ENCODE assay signal across 16 cellular contexts in genomic region chr13:62887046-62887445, GRCh38.
A peak's percentile ranks its signal among the peaks of the same experiment; 100 is the strongest.
DNase-seq lines count a peak whose midpoint lies in the region; ATAC-seq and TF ChIP-seq lines count a peak whose summit lies in the region.
"Had no signal": no experiment of that assay in that cellular context is flagged by ENCODE, and none has a peak within 500 bp of the region (broad histone marks: within the 10 kb centered on the region; RNA-seq: fewer than 3 reads in every experiment).

No MANE protein-coding gene starts in this region.

- ATAC-seq in right cardiac atrium = no peak
- ATAC-seq in Right ventricle myocardium superior (ENCODE audit: poor library complexity) = no peak
- ATAC-seq in gastroesophageal sphincter = peak; percentile 22
- ATAC-seq: HCT116 had no signal

- DNase-seq in right cardiac atrium (peak in 2 of 3 donors; percentile 19 to 22), Right ventricle myocardium superior (no peak), posterior vena cava (ENCODE audit: low spot score) (peak; percentile 64), NCI-H226 (no peak), colonic mucosa (no peak), SK-N-SH (no peak)
- DNase-seq: C1 segment of cervical spinal cord, Calu3, COR-L47, DMS53, DMS79 treated with DMSO at 0.1 percent for 48 hours, GF-D8, GM23248, H9 had no signal

- WGBS in right cardiac atrium = 90% methylated on average over 8 of the region's 8 CpGs
- 93 to 97% methylated on average over 2 to 5 of the region's 8 CpGs for WGBS in gastroesophageal sphincter (ENCODE audit: low coverage in 1 of 2), 2 donors
- WGBS in SK-N-SH (ENCODE audit: low lambda C conversion rate) = 62% methylated on average over 8 of the region's 8 CpGs

- no peaks in the 10 kb centered on the region for H3F3A ChIP-seq in SK-N-SH (replicated peaks; ENCODE audit: insufficient read depth)

- intact Hi-C loops in right cardiac atrium (cut with DNase I) (no loop called here), Right ventricle myocardium superior (cut with DNase I) (no loop called here), posterior vena cava (cut with DNase I) (no loop called here), colonic mucosa (cut with DNase I) (no loop called here)

- TF ChIP-seq POLR2A in gastroesophageal sphincter (IDR thresholded peaks at IDR 0.05) = no peak

- H3K27me3 ChIP-seq in right cardiac atrium (ENCODE audit: control insufficient read depth, insufficient read depth) = no peaks in the 10 kb centered on the region
- H3K27me3 ChIP-seq in gastroesophageal sphincter = no peaks in the 10 kb centered on the region
- H3K27me3 ChIP-seq in colonic mucosa = no peaks in the 10 kb centered on the region
- no peaks in the 10 kb centered on the region for H3K27me3 ChIP-seq in SK-N-SH (ENCODE audit: insufficient read depth)

- TF ChIP-seq RAD21 in SK-N-SH (IDR thresholded peaks at IDR 0.05; ENCODE audit: low read length) = no peak

- POLR2A ChIA-PET in SK-N-SH (lab: Yijun Ruan, JAX) = no interaction called here

- H3K9me3 ChIP-seq in right cardiac atrium (ENCODE audit: control insufficient read depth, low read length) (no peaks in the 10 kb centered on the region), gastroesophageal sphincter (no peaks in the 10 kb centered on the region), colonic mucosa (no peaks in the 10 kb centered on the region), SK-N-SH (no peaks in the 10 kb centered on the region)

- no peaks in the 10 kb centered on the region for H4K20me1 ChIP-seq in SK-N-SH (ENCODE audit: insufficient read depth)

- H3K79me2 ChIP-seq in SK-N-SH (ENCODE audit: insufficient read depth) = no peaks in the 10 kb centered on the region

- TF ChIP-seq EP300 in gastroesophageal sphincter (IDR thresholded peaks at IDR 0.05) (no peak), SK-N-SH (IDR thresholded peaks at IDR 0.05; ENCODE audit: borderline replicate concordance in 1 of 2, low read depth in 1 of 2, low read length in 1 of 2) (no peak)

- H3K4me3 ChIP-seq in right cardiac atrium (ENCODE audit: low read length) (no peak overlapping the region), gastroesophageal sphincter (no peak overlapping the region), colonic mucosa (no peak overlapping the region), SK-N-SH (ENCODE audit: low read depth in 2 of 2, low read length in 1 of 2) (no peak overlapping the region)
- H3K4me3 ChIP-seq: GM23248 had no signal

- H3K4me1 ChIP-seq in right cardiac atrium (ENCODE audit: control insufficient read depth, insufficient read depth, low read length) (no peaks in the 10 kb centered on the region), gastroesophageal sphincter (no peaks in the 10 kb centered on the region), colonic mucosa (no peaks in the 10 kb centered on the region), SK-N-SH (ENCODE audit: control insufficient read depth in 1 of 2, insufficient read depth in 2 of 2, low read depth in 1 of 2, low read length in 1 of 2) (no peaks in the 10 kb centered on the region)

- TF ChIP-seq CTCF in gastroesophageal sphincter (IDR thresholded peaks at IDR 0.05) = no peak
- no peak for TF ChIP-seq CTCF in colonic mucosa (IDR thresholded peaks at IDR 0.05)
- no peak for TF ChIP-seq CTCF in SK-N-SH (IDR thresholded peaks at IDR 0.05)

- H2AFZ ChIP-seq in SK-N-SH (ENCODE audit: low read depth) = no peak overlapping the region
- H2AFZ ChIP-seq: GM23248 had no signal

- no peaks in the 10 kb centered on the region for H3K9me2 ChIP-seq in SK-N-SH

- H3K4me2 ChIP-seq in SK-N-SH = no peak overlapping the region

- CTCF ChIA-PET in SK-N-SH (lab: Yijun Ruan, JAX) = no interaction called here

- H3K9ac ChIP-seq in colonic mucosa (ENCODE audit: low read depth in 2 of 2, low read length in 2 of 2) = no peak overlapping the region
- H3K9ac ChIP-seq in SK-N-SH = no peak overlapping the region
- H3K9ac ChIP-seq: GM23248 had no signal

- no peaks in the 10 kb centered on the region for H3K36me3 ChIP-seq in gastroesophageal sphincter
- H3K36me3 ChIP-seq in colonic mucosa = no peaks in the 10 kb centered on the region
- no peaks in the 10 kb centered on the region for H3K36me3 ChIP-seq in SK-N-SH (replicated peaks in 1 of 2; ENCODE audit: control insufficient read depth in 1 of 2, insufficient read depth in 2 of 2, low read length in 1 of 2)

- H3K27ac ChIP-seq in right cardiac atrium (ENCODE audit: low read length) (no peak overlapping the region), gastroesophageal sphincter (no peak overlapping the region), colonic mucosa (no peak overlapping the region), SK-N-SH (ENCODE audit: low read depth in 2 of 2, low read length in 1 of 2) (no peak overlapping the region)
- H3K27ac ChIP-seq: GM23248 had no signal

TF ChIP-seq in SK-N-SH, 30 proteins besides CTCF, POLR2A, EP300 and RAD21:
- TF ChIP-seq RFX5 (IDR thresholded peaks at IDR 0.05; ENCODE audit: low read length) (no peak), RCOR1 (IDR thresholded peaks at IDR 0.05; ENCODE audit: low read length) (no peak), TAF1 (IDR thresholded peaks at IDR 0.05; ENCODE audit: borderline replicate concordance, low read depth, low read length) (no peak), SMC3 (IDR thresholded peaks at IDR 0.05; ENCODE audit: low read depth, low read length) (no peak), IRF3 (IDR thresholded peaks at IDR 0.05; ENCODE audit: low read depth, low read length) (no peak), ELF1 (IDR thresholded peaks at IDR 0.05) (no peak), RXRA (IDR thresholded peaks at IDR 0.05; ENCODE audit: borderline replicate concordance, low read depth) (no peak), FOSL2 (IDR thresholded peaks at IDR 0.05; ENCODE audit: borderline replicate concordance, low read depth) (no peak), MXI1 (IDR thresholded peaks at IDR 0.05; ENCODE audit: low read depth, low read length) (no peak), JUND (IDR thresholded peaks at IDR 0.05) (no peak), EZH2phosphoT487 (IDR thresholded peaks at IDR 0.05; ENCODE audit: borderline replicate concordance, low read depth) (no peak), GABPA (IDR thresholded peaks at IDR 0.05; ENCODE audit: low read depth) (no peak), TCF12 (IDR thresholded peaks at IDR 0.05) (no peak), SIN3A (IDR thresholded peaks at IDR 0.05; ENCODE audit: borderline replicate concordance, low read depth, low read length) (no peak), MAX (IDR thresholded peaks at IDR 0.05; ENCODE audit: low read depth) (no peak), FOXM1 (IDR thresholded peaks at IDR 0.05; ENCODE audit: low read depth) (no peak), USF1 (IDR thresholded peaks at IDR 0.05; ENCODE audit: borderline replicate concordance, low read depth) (no peak), POLR2AphosphoS5 (IDR thresholded peaks at IDR 0.05; ENCODE audit: low read depth, low read length) (no peak)

Comparison
In these comparisons a context has a peak if more than half of its experiments do, and no peak if none do; other contexts are left out.
1. DNase-seq: peak in right cardiac atrium (2 of 3) and posterior vena cava (single experiment); none in Right ventricle myocardium superior (single experiment), NCI-H226 (single experiment), colonic mucosa (single experiment) and SK-N-SH (single experiment).